Comparison of ENCODE assay signal across 11 cellular contexts in genomic region chr5:673837-674629, GRCh38. TPM values are rescaled to one million over a fixed set of nuclear protein-coding genes. Genes with fewer than 3 reads are reported as not detected.
DNase-seq lines count a peak whose midpoint lies in the region; ATAC-seq and TF ChIP-seq lines count a peak whose summit lies in the region.
"Had no signal": no experiment of that assay in that cellular context is flagged by ENCODE, and none has a peak within 500 bp of the region (broad histone marks: within the 10 kb centered on the region; RNA-seq: fewer than 3 reads in every experiment).

No MANE protein-coding gene starts in this region.

- no peak overlapping the region for H3K9ac ChIP-seq in muscle layer of colon (ENCODE audit: low read length)

- no peaks in the 10 kb centered on the region for H3K36me3 Mint-ChIP-seq in MCF 10A (ENCODE audit: insufficient read depth, unreplicated experiment)

- BruUV-seq in MCF 10A (replicated peaks; lab: Mats Ljungman, UMichigan): no TSS peak

- H3K36me3 ChIP-seq in muscle layer of colon (ENCODE audit: insufficient read depth, low read length) (peaks cover 6% of the 10 kb centered on the region), mucosa of descending colon (ENCODE audit: low read depth) (no peaks in the 10 kb centered on the region)
- H3K36me3 ChIP-seq: Peyer's patch had no signal

- H3K4me3 ChIP-seq in muscle layer of colon (ENCODE audit: low read depth in 1 of 2, low read length in 2 of 2) (peak overlapping the region in 1 of 2 donors; percentile 9), mucosa of descending colon (no peak overlapping the region)

- in situ Hi-C loops in T47D (cut with HindIII; ENCODE audit: low pct_unique_long_range_greater_than_20kb, low sequenced_read_pairs): no loop called here

- no peaks in the 10 kb centered on the region for H3K27me3 Mint-ChIP-seq in MCF 10A (ENCODE audit: insufficient read depth, unreplicated experiment)

- no peaks in the 10 kb centered on the region for H3K9me3 ChIP-seq in muscle layer of colon (ENCODE audit: low read length)
- no peaks in the 10 kb centered on the region for H3K9me3 ChIP-seq in mucosa of descending colon

- H3K4me1 Mint-ChIP-seq in MCF 10A (ENCODE audit: insufficient read depth, unreplicated experiment): peaks cover 13% of the 10 kb centered on the region

- intact Hi-C loops in MCF 10A (cut with micrococcal nuclease) (loop anchor here (5.0 to 10.0 kb wide), 2 partner anchors 181 to 493 kb away; partner anchors contain the start of gene ZDHHC11), mucosa of descending colon (cut with DNase I, micrococcal nuclease) (loop anchor here in 1 of 2 donors (5.0 kb wide), 1 partner anchor 228 kb away; no protein-coding TSS in a partner anchor)

- CTCF ChIA-PET in MCF 10A (lab: Yijun Ruan, JAX): interaction anchor here (0.6 to 6.5 kb wide), 4 partner anchors 88 to 238 kb away, joined by 3 to 63 read pairs (median 3); no protein-coding TSS in a partner anchor

- no peak overlapping the region for H3K4me3 Mint-ChIP-seq in MCF 10A (ENCODE audit: unreplicated experiment)

- POLR2A ChIA-PET in MCF 10A (lab: Yijun Ruan, JAX): interaction anchor here (0.6 kb wide), 1 partner anchor 270 kb away, joined by 4 read pairs; no protein-coding TSS in a partner anchor

- peak; percentile 43 to 51 for DNase-seq in T47D (ENCODE audit: low read depth in 1 of 2, low spot score in 1 of 2)
- DNase-seq in MCF 10A (ENCODE audit: unreplicated experiment): no peak
- DNase-seq in effector CD4-positive, alpha-beta T cell: no peak
- no peak for DNase-seq in NK-92 treated with Interleukin-12 subunit alpha and Interleukin-12 subunit beta, amount 100 ng/mL, for 24 hours (lab: John Stamatoyannopoulos, UW)
- DNase-seq in SW 1271 (lab: John Stamatoyannopoulos, UW): no peak
- DNase-seq in mucosa of descending colon: no peak
- DNase-seq: central memory CD4-positive, alpha-beta T cell had no signal

- TF ChIP-seq CTCF in MCF 10A (IDR thresholded peaks at IDR 0.05; ENCODE audit: unreplicated experiment) (no peak), mucosa of descending colon (IDR thresholded peaks at IDR 0.05) (no peak)

- H3K27ac ChIP-seq in muscle layer of colon (ENCODE audit: low read depth, low read length): peak overlapping the region; percentile 80

- ATAC-seq in esophagus mucosa: peak; percentile 10
- ATAC-seq in mucosa of descending colon: no peak
- ATAC-seq: left colon had no signal

- H3K9me3 Mint-ChIP-seq in MCF 10A (ENCODE audit: unreplicated experiment): no peaks in the 10 kb centered on the region

- no peak overlapping the region for H3K27ac Mint-ChIP-seq in MCF 10A (ENCODE audit: low read depth, unreplicated experiment)

- H3K27me3 ChIP-seq in muscle layer of colon (ENCODE audit: control insufficient read depth in 1 of 2, insufficient read depth in 2 of 2, low read length in 2 of 2): no peaks in the 10 kb centered on the region
- H3K27me3 ChIP-seq: Peyer's patch had no signal

- H3K4me1 ChIP-seq in muscle layer of colon (ENCODE audit: insufficient read depth, low read length) (peaks cover 49% of the 10 kb centered on the region), mucosa of descending colon (ENCODE audit: low read depth) (peaks cover 33% of the 10 kb centered on the region)

RNA-seq across cellular contexts. Expression of gene TPPP, which starts 19.1 kb away (rescaled TPM):
- total RNA-seq in MCF 10A (2022) (0.12 and 0.17 TPM in 2 replicates), esophagus mucosa (3.3 TPM), mucosa of descending colon (10 to 100 TPM in 1 of 3 donors, 1 to 10 TPM in 2; 2.2 to 18.1 (median 2.2) TPM)

Comparison
In these comparisons a context has a peak if more than half of its experiments do, and no peak if none do; other contexts are left out.
1. DNase-seq: peak in T47D (2 of 2); none in MCF 10A (single experiment), effector CD4-positive, alpha-beta T cell (single experiment), NK-92 treated with Interleukin-12 subunit alpha and Interleukin-12 subunit beta, amount 100 ng/mL, for 24 hours (single experiment), SW 1271 (0 of 2) and mucosa of descending colon (0 of 3).